In genomic region chr4:106588906-106589305, GRCh38 we compare ENCODE assay signal across 29 cellular contexts.
"Had no signal": no experiment of that assay in that cellular context is flagged by ENCODE, and none has a peak within 500 bp of the region (broad histone marks: within the 10 kb centered on the region; RNA-seq: fewer than 3 reads in every experiment).

No MANE protein-coding gene starts in this region.

- H3K4me3 ChIP-seq: ascending aorta, K562 had no signal

- H3K36me3 ChIP-seq: ascending aorta had no signal

- H3K4me3 Mint-ChIP-seq: activated B cell treated with CpG ODN at 0.5 μM for 24 hours; activated CD4-positive, alpha-beta memory T cell treated with anti-CD3 and anti-CD28 coated beads for 36 hours; activated CD8-positive, alpha-beta memory T cell treated with anti-CD3 and anti-CD28 coated beads, Interleukin-2, amount 10 ng/mL, durations not matched to agents 7 days and 5 days; activated naive CD4-positive, alpha-beta T cell treated with anti-CD3 and anti-CD28 coated beads, Interleukin-2, amount 10 ng/mL, durations not matched to agents 7 days and 5 days; activated naive CD8-positive, alpha-beta T cell; T-cell; T-helper 17 cell had no signal

- H3K27me3 Mint-ChIP-seq: activated B cell treated with CpG ODN at 0.5 μM for 24 hours; activated CD4-positive, alpha-beta memory T cell treated with anti-CD3 and anti-CD28 coated beads for 36 hours; activated CD8-positive, alpha-beta memory T cell treated with anti-CD3 and anti-CD28 coated beads, Interleukin-2, amount 10 ng/mL, durations not matched to agents 7 days and 5 days; activated naive CD4-positive, alpha-beta T cell treated with anti-CD3 and anti-CD28 coated beads, Interleukin-2, amount 10 ng/mL, durations not matched to agents 7 days and 5 days; activated naive CD8-positive, alpha-beta T cell; T-cell; T-helper 17 cell had no signal

- H3K36me3 Mint-ChIP-seq: activated CD4-positive, alpha-beta memory T cell treated with anti-CD3 and anti-CD28 coated beads for 36 hours; activated CD8-positive, alpha-beta memory T cell treated with anti-CD3 and anti-CD28 coated beads, Interleukin-2, amount 10 ng/mL, durations not matched to agents 7 days and 5 days; activated naive CD4-positive, alpha-beta T cell treated with anti-CD3 and anti-CD28 coated beads, Interleukin-2, amount 10 ng/mL, durations not matched to agents 7 days and 5 days; activated naive CD8-positive, alpha-beta T cell; T-cell had no signal

- H3K27ac ChIP-seq: VCaP had no signal

- H3K27ac Mint-ChIP-seq: activated B cell treated with CpG ODN at 0.5 μM for 24 hours; activated CD4-positive, alpha-beta memory T cell treated with anti-CD3 and anti-CD28 coated beads for 36 hours; activated CD8-positive, alpha-beta memory T cell treated with anti-CD3 and anti-CD28 coated beads, Interleukin-2, amount 10 ng/mL, durations not matched to agents 7 days and 5 days; activated naive CD4-positive, alpha-beta T cell treated with anti-CD3 and anti-CD28 coated beads, Interleukin-2, amount 10 ng/mL, durations not matched to agents 7 days and 5 days; activated naive CD8-positive, alpha-beta T cell; T-cell; T-helper 17 cell had no signal

- ATAC-seq: activated CD8-positive, alpha-beta memory T cell treated with anti-CD3 and anti-CD28 coated beads, Interleukin-2, amount 10 ng/mL, durations not matched to agents 7 days and 5 days; K562; Panc1; Right ventricle myocardium inferior; SK-N-SH treated with all-trans-retinoic acid at 6 μM for 48 hours; T-cell; T-helper 17 cell had no signal

- H3K9me3 Mint-ChIP-seq: activated B cell treated with CpG ODN at 0.5 μM for 24 hours; activated CD4-positive, alpha-beta memory T cell treated with anti-CD3 and anti-CD28 coated beads for 36 hours; activated naive CD4-positive, alpha-beta T cell treated with anti-CD3 and anti-CD28 coated beads, Interleukin-2, amount 10 ng/mL, durations not matched to agents 7 days and 5 days had no signal

- H3K27me3 ChIP-seq: ascending aorta had no signal

- DNase-seq: activated B cell treated with CpG ODN at 0.5 μM for 24 hours; activated CD4-positive, alpha-beta memory T cell treated with anti-CD3 and anti-CD28 coated beads for 36 hours; activated CD4-positive, alpha-beta T cell treated with anti-CD3 and anti-CD28 coated beads for 4 hours; activated CD4-positive, alpha-beta T cell treated with anti-CD3 and anti-CD28 coated beads, Interleukin-2, amount 50 U/mL, for 1 hour; activated CD4-positive, CD25-positive, alpha-beta regulatory T cell treated with anti-CD3 and anti-CD28 coated beads, Interleukin-2, amount 50 U/mL, for 72 hours; activated CD8-positive, alpha-beta memory T cell treated with anti-CD3 and anti-CD28 coated beads, Interleukin-2, amount 10 ng/mL, durations not matched to agents 7 days and 5 days; activated CD8-positive, alpha-beta memory T cell treated with anti-CD3 and anti-CD28 coated beads, Interleukin-2, amount 50 U/mL, for 48 hours; activated effector memory CD4-positive, alpha-beta T cell treated with Interleukin-2 at 50 U/mL for 16 hours; activated naive CD4-positive, alpha-beta T cell treated with anti-CD3 and anti-CD28 coated beads, Interleukin-2, amount 10 ng/mL, durations not matched to agents 7 days and 5 days; activated T-cell treated with anti-CD3 and anti-CD28 coated beads, Interleukin-2, amount 50 U/mL, for 48 hours; amygdala; NCI-H1105; NCI-H1417 treated with DMSO at 0.1 percent for 48 hours; NCI-H187 treated with DMSO at 0.1 percent for 48 hours; NCI-H2081 treated with DMSO at 0.1 percent for 48 hours; NCI-H226; NCI-H446 treated with DMSO at 0.1 percent for 48 hours; NCI-H524 treated with DMSO at 0.1 percent for 48 hours; RPMI8226; SIG-M5; T-cell; T-helper 17 cell had no signal

- FAIRE-seq: K562 had no signal

- H3K9me3 ChIP-seq: ascending aorta had no signal

- H3K4me1 Mint-ChIP-seq: activated B cell treated with CpG ODN at 0.5 μM for 24 hours; activated CD8-positive, alpha-beta memory T cell treated with anti-CD3 and anti-CD28 coated beads, Interleukin-2, amount 10 ng/mL, durations not matched to agents 7 days and 5 days; activated naive CD4-positive, alpha-beta T cell treated with anti-CD3 and anti-CD28 coated beads, Interleukin-2, amount 10 ng/mL, durations not matched to agents 7 days and 5 days; T-cell; T-helper 17 cell had no signal
